11 cellular contexts compared by ENCODE assay signal in the genomic region with DNA sequence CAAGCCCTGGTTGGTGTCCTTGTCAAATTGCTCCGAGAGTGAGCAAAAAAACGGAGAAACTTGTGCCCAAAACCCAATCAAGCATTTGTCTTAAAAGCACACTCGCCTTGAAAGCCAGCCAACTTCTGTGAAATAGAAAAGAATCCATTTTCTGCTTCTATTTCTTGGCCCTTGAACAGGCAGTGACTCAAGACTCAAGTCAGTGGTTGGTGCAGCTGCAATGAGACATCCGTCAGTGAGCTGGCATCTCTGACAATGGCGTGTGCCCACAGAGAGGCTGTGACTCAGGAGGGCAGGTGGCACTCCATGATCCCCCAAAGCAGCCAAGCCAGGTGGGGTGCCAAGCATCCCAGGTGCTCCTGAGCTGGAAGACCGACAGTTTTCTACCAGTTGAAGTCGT.
DNase-seq lines count a peak whose midpoint lies in the region; ATAC-seq, FAIRE-seq and TF ChIP-seq lines count a peak whose summit lies in the region.
"Had no signal": no experiment of that assay in that cellular context is flagged by ENCODE, and none has a peak within 500 bp of the region (broad histone marks: within the 10 kb centered on the region; RNA-seq: fewer than 3 reads in every experiment).

No MANE protein-coding gene starts in this region.

- H3K9ac ChIP-seq in astrocyte (ENCODE audit: low read length): peak overlapping the region; percentile 18

- no peak for TF ChIP-seq CTCF in astrocyte (IDR thresholded peaks at IDR 0.05; ENCODE audit: insufficient read depth, low read depth, low read length)
- no peak for TF ChIP-seq CTCF in kidney epithelial cell (IDR thresholded peaks at IDR 0.05; ENCODE audit: insufficient read depth, low read length, poor library complexity, severe bottlenecking)
- TF ChIP-seq CTCF in hepatocyte (IDR thresholded peaks at IDR 0.05; ENCODE audit: poor library complexity): no peak

- no peaks in the 10 kb centered on the region for H3K9me2 ChIP-seq in hepatocyte (replicated peaks; ENCODE audit: insufficient read depth)

- H2AFZ ChIP-seq in astrocyte (ENCODE audit: low read depth, low read length) (peak overlapping the region; percentile 53), hepatocyte (no peak overlapping the region)

- no peaks in the 10 kb centered on the region for H3K36me3 ChIP-seq in astrocyte (ENCODE audit: insufficient read depth, low read length)
- no peaks in the 10 kb centered on the region for H3K36me3 ChIP-seq in kidney epithelial cell (ENCODE audit: control insufficient read depth, insufficient read depth, low read length)
- no peaks in the 10 kb centered on the region for H3K36me3 ChIP-seq in hepatocyte (replicated peaks; ENCODE audit: insufficient read depth, low read depth)

- H3K4me1 ChIP-seq in astrocyte (ENCODE audit: insufficient read depth, low read length) (peaks cover 14% of the 10 kb centered on the region), hepatocyte (ENCODE audit: insufficient read depth) (no peaks in the 10 kb centered on the region)

- H3K9me3 ChIP-seq in astrocyte (ENCODE audit: insufficient read depth, low read depth, low read length) (no peaks in the 10 kb centered on the region), hepatocyte (ENCODE audit: low read depth) (no peaks in the 10 kb centered on the region)

- peaks cover 1% of the 10 kb centered on the region for H3K9me3 Mint-ChIP-seq in astrocyte (ENCODE audit: unreplicated experiment)
- no peaks in the 10 kb centered on the region for H3K9me3 Mint-ChIP-seq in T-cell
- H3K9me3 Mint-ChIP-seq: central memory CD8-positive, alpha-beta T cell had no signal

- 76% methylated on average over 7 of the region's 7 CpGs for WGBS in hepatocyte (ENCODE audit: low lambda C conversion rate, missing lambda C conversion rate)

- H3K4me3 ChIP-seq in astrocyte (ENCODE audit: insufficient read depth, low read depth, low read length) (no peak overlapping the region), kidney epithelial cell (ENCODE audit: low read depth, low read length) (no peak overlapping the region), hepatocyte (no peak overlapping the region)

- H3K4me1 Mint-ChIP-seq in astrocyte (ENCODE audit: low read depth, unreplicated experiment) (no peaks in the 10 kb centered on the region), T-cell (no peaks in the 10 kb centered on the region)
- H3K4me1 Mint-ChIP-seq: central memory CD8-positive, alpha-beta T cell had no signal

- H3K4me2 ChIP-seq in astrocyte (ENCODE audit: low read length): peak overlapping the region; percentile 56
- H3K4me2 ChIP-seq in hepatocyte: no peak overlapping the region

- POLR2A ChIA-PET in T-cell (lab: Charles Lee): no interaction called here

- no peaks in the 10 kb centered on the region for H3K36me3 Mint-ChIP-seq in astrocyte (ENCODE audit: low read depth, unreplicated experiment)
- H3K36me3 Mint-ChIP-seq in T-cell: no peaks in the 10 kb centered on the region

- no peaks in the 10 kb centered on the region for H3K79me2 ChIP-seq in astrocyte (ENCODE audit: insufficient read depth, low read length)
- H3K79me2 ChIP-seq in hepatocyte: no peaks in the 10 kb centered on the region

- H3K27me3 Mint-ChIP-seq in astrocyte (ENCODE audit: low read depth, unreplicated experiment): peaks cover 24% of the 10 kb centered on the region
- peaks cover 33% of the 10 kb centered on the region in 2 donors for H3K27me3 Mint-ChIP-seq in T-cell

- H3K27ac ChIP-seq in astrocyte (ENCODE audit: low read depth, low read length) (no peak overlapping the region), hepatocyte (no peak overlapping the region)

- H3K4me3 Mint-ChIP-seq in astrocyte (ENCODE audit: unreplicated experiment) (no peak overlapping the region), T-cell (no peak overlapping the region)
- H3K4me3 Mint-ChIP-seq: central memory CD8-positive, alpha-beta T cell had no signal

- H3K27me3 ChIP-seq in astrocyte (ENCODE audit: insufficient read depth, low read length) (no peaks in the 10 kb centered on the region), kidney epithelial cell (ENCODE audit: control insufficient read depth, insufficient read depth, low read length) (no peaks in the 10 kb centered on the region), hepatocyte (no peaks in the 10 kb centered on the region)

- FAIRE-seq in astrocyte (lab: Jason Lieb, UNC): no peak
- FAIRE-seq: GM18507 had no signal

- CTCF ChIA-PET in T-cell (lab: Charles Lee): no interaction called here

- DNase-seq in C1 segment of cervical spinal cord (lab: John Stamatoyannopoulos, UW) (peak in 11 of 14 donors; percentile 1 to 76 (median 44)), LoVo (ENCODE audit: low spot score) (peak; percentile 11), astrocyte (ENCODE audit: low read depth) (peak; percentile 80), kidney epithelial cell (ENCODE audit: low read depth) (peak; percentile 26), T-cell (no peak), NCI-H2227 treated with DMSO at 0.1 percent for 48 hours (lab: John Stamatoyannopoulos, UW) (no peak), hepatocyte (ENCODE audit: low spot score) (no peak), NCI-H1048 (lab: John Stamatoyannopoulos, UW) (no peak)
- DNase-seq: NCI-H187 had no signal

- H3K27ac Mint-ChIP-seq in astrocyte (ENCODE audit: unreplicated experiment) (no peak overlapping the region), T-cell (no peak overlapping the region)

- ATAC-seq in T-cell (replicated peaks in 1 of 4): no peak

- H4K20me1 ChIP-seq in astrocyte (ENCODE audit: insufficient read depth, low read length) (no peaks in the 10 kb centered on the region), hepatocyte (ENCODE audit: insufficient read depth, poor library complexity, severe bottlenecking) (no peaks in the 10 kb centered on the region)

Comparison
In these comparisons a context has a peak if more than half of its experiments do, and no peak if none do; other contexts are left out.
1. DNase-seq: peak in C1 segment of cervical spinal cord (11 of 14), LoVo (single experiment), astrocyte (single experiment) and kidney epithelial cell (single experiment); none in T-cell (0 of 34), NCI-H2227 treated with DMSO at 0.1 percent for 48 hours (single experiment), hepatocyte (single experiment) and NCI-H1048 (single experiment).